ENCODE assay signal across 9 cellular contexts in genomic region chr3:42300013-42300412, GRCh38. TPM values are rescaled to one million over a fixed set of nuclear protein-coding genes. Genes with fewer than 3 reads are reported as not detected.
DNase-seq lines count a peak whose midpoint lies in the region; ATAC-seq and TF ChIP-seq lines count a peak whose summit lies in the region.
"Had no signal": no experiment of that assay in that cellular context is flagged by ENCODE, and none has a peak within 500 bp of the region (broad histone marks: within the 10 kb centered on the region; RNA-seq: fewer than 3 reads in every experiment).

No MANE protein-coding gene starts in this region.

- peaks cover 21 to 22% of the 10 kb centered on the region in 2 donors for H3K27me3 Mint-ChIP-seq in stimulated activated naive B cell treated with anti-CD40 and anti-IgM and Interleukin-4, amounts not matched to agents 10 μg/mL and 1 μg/mL and 100 μg/mL, for 72 hours

- no peaks in the 10 kb centered on the region for H3K27me3 ChIP-seq in SJCRH30
- H3K27me3 ChIP-seq: BLaER1 treated with 17β-estradiol and CSF1 and Interleukin-3, amounts not matched to agents 10 nM and 100 nM had no signal

- H3K36me3 Mint-ChIP-seq in stimulated activated naive B cell treated with anti-CD40 and anti-IgM and Interleukin-4, amounts not matched to agents 10 μg/mL and 1 μg/mL and 100 μg/mL, for 72 hours, result peaks cover 0 to 3% of the 10 kb centered on the region in 2 donors

- no peaks in the 10 kb centered on the region for H3K4me1 ChIP-seq in SJCRH30

- H3K9me3 ChIP-seq in SJCRH30 (replicated peaks), result no peaks in the 10 kb centered on the region

- peaks cover 0 to 8% of the 10 kb centered on the region in 2 donors for H3K9me3 Mint-ChIP-seq in stimulated activated naive B cell treated with anti-CD40 and anti-IgM and Interleukin-4, amounts not matched to agents 10 μg/mL and 1 μg/mL and 100 μg/mL, for 72 hours

- ATAC-seq in HG02852 (IDR thresholded peaks at IDR 0.05; ENCODE audit: unreplicated experiment), result no peak
- ATAC-seq in stimulated activated naive B cell treated with anti-CD40 and anti-IgM and Interleukin-4, amounts not matched to agents 10 μg/mL and 1 μg/mL and 100 μg/mL, for 72 hours (replicated peaks), result no peak

- peaks cover 24 to 27% of the 10 kb centered on the region in 2 donors for H3K4me1 Mint-ChIP-seq in stimulated activated naive B cell treated with anti-CD40 and anti-IgM and Interleukin-4, amounts not matched to agents 10 μg/mL and 1 μg/mL and 100 μg/mL, for 72 hours

- no peaks in the 10 kb centered on the region for H3K36me3 ChIP-seq in SJCRH30
- H3K36me3 ChIP-seq: BLaER1 treated with 17β-estradiol and CSF1 and Interleukin-3, amounts not matched to agents 10 nM and 100 nM had no signal

- no peak overlapping the region for H3K27ac ChIP-seq in SJCRH30
- H3K27ac ChIP-seq: BLaER1 treated with 17β-estradiol and CSF1 and Interleukin-3, amounts not matched to agents 10 nM and 100 nM had no signal

- H3K4me3 Mint-ChIP-seq in stimulated activated naive B cell treated with anti-CD40 and anti-IgM and Interleukin-4, amounts not matched to agents 10 μg/mL and 1 μg/mL and 100 μg/mL, for 72 hours, result no peak overlapping the region

- TF ChIP-seq CTCF in foreskin fibroblast (IDR thresholded peaks at IDR 0.05; ENCODE audit: low read depth, low read length), result no peak

- DNase-seq in activated CD4-positive, alpha-beta T cell treated with anti-CD3 and anti-CD28 coated beads for 48 hours, result peak; percentile 48
- DNase-seq in activated CD4-positive, alpha-beta T cell treated with anti-CD3 and anti-CD28 coated beads for 1 hour, result no peak
- DNase-seq in SJCRH30 (peak; percentile 28 to 54), foreskin fibroblast (peak; percentile 24 to 66), cortex of kidney (lab: John Stamatoyannopoulos, UW) (no peak)
- DNase-seq in stimulated activated CD8-positive, alpha-beta memory T cell treated with anti-CD3 and anti-CD28 coated beads, Interleukin-4, amount 100 ng/mL, for 48 hours, result peak; percentile 48
- no peak for DNase-seq in stimulated activated naive B cell treated with anti-CD40 and anti-IgM and Interleukin-4, amounts not matched to agents 10 μg/mL and 1 μg/mL and 100 μg/mL, for 72 hours

- H3K27ac Mint-ChIP-seq in stimulated activated naive B cell treated with anti-CD40 and anti-IgM and Interleukin-4, amounts not matched to agents 10 μg/mL and 1 μg/mL and 100 μg/mL, for 72 hours, result no peak overlapping the region

- no peak overlapping the region for H3K4me3 ChIP-seq in SJCRH30
- H3K4me3 ChIP-seq in foreskin fibroblast (ENCODE audit: low read depth in 1 of 2, low read length in 2 of 2), result no peak overlapping the region
- H3K4me3 ChIP-seq: BLaER1 treated with 17β-estradiol and CSF1 and Interleukin-3, amounts not matched to agents 10 nM and 100 nM had no signal

RNA-seq across cellular contexts. Expression of gene CCK, which starts 34.0 kb away (rescaled TPM):
- total RNA-seq in SJCRH30 (2014; rRNA removed; shearing (Covaris generic)), result not detected in 2 replicates

Comparison
In these comparisons a context has a peak if more than half of its experiments do, and no peak if none do; other contexts are left out.
1. DNase-seq: peak in activated CD4-positive, alpha-beta T cell treated with anti-CD3 and anti-CD28 coated beads for 48 hours (single experiment), SJCRH30 (2 of 2), foreskin fibroblast (2 of 2) and stimulated activated CD8-positive, alpha-beta memory T cell treated with anti-CD3 and anti-CD28 coated beads, Interleukin-4, amount 100 ng/mL, for 48 hours (single experiment); none in activated CD4-positive, alpha-beta T cell treated with anti-CD3 and anti-CD28 coated beads for 1 hour (single experiment), cortex of kidney (single experiment) and stimulated activated naive B cell treated with anti-CD40 and anti-IgM and Interleukin-4, amounts not matched to agents 10 μg/mL and 1 μg/mL and 100 μg/mL, for 72 hours (single experiment).